ENCODE assay signal across 1 cellular context in genomic region chr15:63830113-63830512, GRCh38.
TF ChIP-seq lines count a peak whose summit lies in the region.

No MANE protein-coding gene starts in this region.

TF ChIP-seq in K562, 482 proteins besides CTCF, POLR2A, EP300 and RAD21:
- TF ChIP-seq TCF3 (CRISPR knock-in tag; IDR thresholded peaks at IDR 0.05) (no peak), ERF (CRISPR knock-in tag; IDR thresholded peaks at IDR 0.05) (no peak), C11orf30 (IDR thresholded peaks at IDR 0.05; ENCODE audit: low read depth) (peak; percentile 78), ZSCAN32 (CRISPR knock-in tag; IDR thresholded peaks at IDR 0.05) (no peak), MAFG (tag; conservative IDR thresholded peaks at IDR 0.05) (peak; percentile 35; the same call in 1 of the 2 replicates), ZBTB7A (IDR thresholded peaks at IDR 0.05; ENCODE audit: borderline replicate concordance, control insufficient read depth, low read depth, low read length) (no peak), ZNF316 (IDR thresholded peaks at IDR 0.05) (peak; percentile 92), MAFF (IDR thresholded peaks at IDR 0.05; ENCODE audit: low read length) (peak; percentile 23; the same call in 1 of the 2 replicates)
- TF ChIP-seq, protein P1, sequence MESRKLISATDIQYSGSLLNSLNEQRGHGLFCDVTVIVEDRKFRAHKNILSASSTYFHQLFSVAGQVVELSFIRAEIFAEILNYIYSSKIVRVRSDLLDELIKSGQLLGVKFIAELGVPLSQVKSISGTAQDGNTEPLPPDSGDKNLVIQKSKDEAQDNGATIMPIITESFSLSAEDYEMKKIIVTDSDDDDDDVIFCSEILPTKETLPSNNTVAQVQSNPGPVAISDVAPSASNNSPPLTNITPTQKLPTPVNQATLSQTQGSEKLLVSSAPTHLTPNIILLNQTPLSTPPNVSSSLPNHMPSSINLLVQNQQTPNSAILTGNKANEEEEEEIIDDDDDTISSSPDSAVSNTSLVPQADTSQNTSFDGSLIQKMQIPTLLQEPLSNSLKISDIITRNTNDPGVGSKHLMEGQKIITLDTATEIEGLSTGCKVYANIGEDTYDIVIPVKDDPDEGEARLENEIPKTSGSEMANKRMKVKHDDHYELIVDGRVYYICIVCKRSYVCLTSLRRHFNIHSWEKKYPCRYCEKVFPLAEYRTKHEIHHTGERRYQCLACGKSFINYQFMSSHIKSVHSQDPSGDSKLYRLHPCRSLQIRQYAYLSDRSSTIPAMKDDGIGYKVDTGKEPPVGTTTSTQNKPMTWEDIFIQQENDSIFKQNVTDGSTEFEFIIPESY (CRISPR knock-in tag; IDR thresholded peaks at IDR 0.05) = peak; percentile 52; the same call in 1 of the 2 replicates
